ENCODE assay signal across 1 cellular context in the genomic region with DNA sequence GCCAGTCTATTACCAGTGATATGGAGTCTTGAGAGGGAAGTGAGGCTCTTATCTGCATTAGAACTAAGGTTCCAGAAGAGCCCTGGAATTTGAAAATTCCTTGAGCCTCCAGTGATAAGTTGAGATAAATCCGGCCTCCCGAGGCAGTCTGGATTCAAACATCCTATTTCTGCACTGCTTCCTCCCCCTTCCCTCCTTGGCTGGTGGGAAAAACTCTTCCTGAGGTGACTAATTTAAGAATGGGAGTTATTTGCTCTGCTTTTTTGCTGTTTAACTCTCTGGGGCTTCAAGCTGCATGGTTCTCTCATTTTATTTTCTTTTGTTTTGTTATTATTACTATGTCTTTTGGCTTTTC.
TF ChIP-seq lines count a peak whose summit lies in the region.

No MANE protein-coding gene starts in this region.

TF ChIP-seq in GM23338, 12 proteins besides CTCF, POLR2A, EP300 and RAD21 (continued from another document):
- TF ChIP-seq, protein P1, sequence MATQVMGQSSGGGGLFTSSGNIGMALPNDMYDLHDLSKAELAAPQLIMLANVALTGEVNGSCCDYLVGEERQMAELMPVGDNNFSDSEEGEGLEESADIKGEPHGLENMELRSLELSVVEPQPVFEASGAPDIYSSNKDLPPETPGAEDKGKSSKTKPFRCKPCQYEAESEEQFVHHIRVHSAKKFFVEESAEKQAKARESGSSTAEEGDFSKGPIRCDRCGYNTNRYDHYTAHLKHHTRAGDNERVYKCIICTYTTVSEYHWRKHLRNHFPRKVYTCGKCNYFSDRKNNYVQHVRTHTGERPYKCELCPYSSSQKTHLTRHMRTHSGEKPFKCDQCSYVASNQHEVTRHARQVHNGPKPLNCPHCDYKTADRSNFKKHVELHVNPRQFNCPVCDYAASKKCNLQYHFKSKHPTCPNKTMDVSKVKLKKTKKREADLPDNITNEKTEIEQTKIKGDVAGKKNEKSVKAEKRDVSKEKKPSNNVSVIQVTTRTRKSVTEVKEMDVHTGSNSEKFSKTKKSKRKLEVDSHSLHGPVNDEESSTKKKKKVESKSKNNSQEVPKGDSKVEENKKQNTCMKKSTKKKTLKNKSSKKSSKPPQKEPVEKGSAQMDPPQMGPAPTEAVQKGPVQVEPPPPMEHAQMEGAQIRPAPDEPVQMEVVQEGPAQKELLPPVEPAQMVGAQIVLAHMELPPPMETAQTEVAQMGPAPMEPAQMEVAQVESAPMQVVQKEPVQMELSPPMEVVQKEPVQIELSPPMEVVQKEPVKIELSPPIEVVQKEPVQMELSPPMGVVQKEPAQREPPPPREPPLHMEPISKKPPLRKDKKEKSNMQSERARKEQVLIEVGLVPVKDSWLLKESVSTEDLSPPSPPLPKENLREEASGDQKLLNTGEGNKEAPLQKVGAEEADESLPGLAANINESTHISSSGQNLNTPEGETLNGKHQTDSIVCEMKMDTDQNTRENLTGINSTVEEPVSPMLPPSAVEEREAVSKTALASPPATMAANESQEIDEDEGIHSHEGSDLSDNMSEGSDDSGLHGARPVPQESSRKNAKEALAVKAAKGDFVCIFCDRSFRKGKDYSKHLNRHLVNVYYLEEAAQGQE (IDR thresholded peaks at IDR 0.05; ENCODE audit: unreplicated experiment) = no peak
- no peak for TF ChIP-seq CREB1 (CRISPR knock-in tag; IDR thresholded peaks at IDR 0.05; ENCODE audit: low read depth)
- TF ChIP-seq ZNF331 (CRISPR knock-in tag; IDR thresholded peaks at IDR 0.05; ENCODE audit: low read depth) = no peak
- TF ChIP-seq, protein P2, sequence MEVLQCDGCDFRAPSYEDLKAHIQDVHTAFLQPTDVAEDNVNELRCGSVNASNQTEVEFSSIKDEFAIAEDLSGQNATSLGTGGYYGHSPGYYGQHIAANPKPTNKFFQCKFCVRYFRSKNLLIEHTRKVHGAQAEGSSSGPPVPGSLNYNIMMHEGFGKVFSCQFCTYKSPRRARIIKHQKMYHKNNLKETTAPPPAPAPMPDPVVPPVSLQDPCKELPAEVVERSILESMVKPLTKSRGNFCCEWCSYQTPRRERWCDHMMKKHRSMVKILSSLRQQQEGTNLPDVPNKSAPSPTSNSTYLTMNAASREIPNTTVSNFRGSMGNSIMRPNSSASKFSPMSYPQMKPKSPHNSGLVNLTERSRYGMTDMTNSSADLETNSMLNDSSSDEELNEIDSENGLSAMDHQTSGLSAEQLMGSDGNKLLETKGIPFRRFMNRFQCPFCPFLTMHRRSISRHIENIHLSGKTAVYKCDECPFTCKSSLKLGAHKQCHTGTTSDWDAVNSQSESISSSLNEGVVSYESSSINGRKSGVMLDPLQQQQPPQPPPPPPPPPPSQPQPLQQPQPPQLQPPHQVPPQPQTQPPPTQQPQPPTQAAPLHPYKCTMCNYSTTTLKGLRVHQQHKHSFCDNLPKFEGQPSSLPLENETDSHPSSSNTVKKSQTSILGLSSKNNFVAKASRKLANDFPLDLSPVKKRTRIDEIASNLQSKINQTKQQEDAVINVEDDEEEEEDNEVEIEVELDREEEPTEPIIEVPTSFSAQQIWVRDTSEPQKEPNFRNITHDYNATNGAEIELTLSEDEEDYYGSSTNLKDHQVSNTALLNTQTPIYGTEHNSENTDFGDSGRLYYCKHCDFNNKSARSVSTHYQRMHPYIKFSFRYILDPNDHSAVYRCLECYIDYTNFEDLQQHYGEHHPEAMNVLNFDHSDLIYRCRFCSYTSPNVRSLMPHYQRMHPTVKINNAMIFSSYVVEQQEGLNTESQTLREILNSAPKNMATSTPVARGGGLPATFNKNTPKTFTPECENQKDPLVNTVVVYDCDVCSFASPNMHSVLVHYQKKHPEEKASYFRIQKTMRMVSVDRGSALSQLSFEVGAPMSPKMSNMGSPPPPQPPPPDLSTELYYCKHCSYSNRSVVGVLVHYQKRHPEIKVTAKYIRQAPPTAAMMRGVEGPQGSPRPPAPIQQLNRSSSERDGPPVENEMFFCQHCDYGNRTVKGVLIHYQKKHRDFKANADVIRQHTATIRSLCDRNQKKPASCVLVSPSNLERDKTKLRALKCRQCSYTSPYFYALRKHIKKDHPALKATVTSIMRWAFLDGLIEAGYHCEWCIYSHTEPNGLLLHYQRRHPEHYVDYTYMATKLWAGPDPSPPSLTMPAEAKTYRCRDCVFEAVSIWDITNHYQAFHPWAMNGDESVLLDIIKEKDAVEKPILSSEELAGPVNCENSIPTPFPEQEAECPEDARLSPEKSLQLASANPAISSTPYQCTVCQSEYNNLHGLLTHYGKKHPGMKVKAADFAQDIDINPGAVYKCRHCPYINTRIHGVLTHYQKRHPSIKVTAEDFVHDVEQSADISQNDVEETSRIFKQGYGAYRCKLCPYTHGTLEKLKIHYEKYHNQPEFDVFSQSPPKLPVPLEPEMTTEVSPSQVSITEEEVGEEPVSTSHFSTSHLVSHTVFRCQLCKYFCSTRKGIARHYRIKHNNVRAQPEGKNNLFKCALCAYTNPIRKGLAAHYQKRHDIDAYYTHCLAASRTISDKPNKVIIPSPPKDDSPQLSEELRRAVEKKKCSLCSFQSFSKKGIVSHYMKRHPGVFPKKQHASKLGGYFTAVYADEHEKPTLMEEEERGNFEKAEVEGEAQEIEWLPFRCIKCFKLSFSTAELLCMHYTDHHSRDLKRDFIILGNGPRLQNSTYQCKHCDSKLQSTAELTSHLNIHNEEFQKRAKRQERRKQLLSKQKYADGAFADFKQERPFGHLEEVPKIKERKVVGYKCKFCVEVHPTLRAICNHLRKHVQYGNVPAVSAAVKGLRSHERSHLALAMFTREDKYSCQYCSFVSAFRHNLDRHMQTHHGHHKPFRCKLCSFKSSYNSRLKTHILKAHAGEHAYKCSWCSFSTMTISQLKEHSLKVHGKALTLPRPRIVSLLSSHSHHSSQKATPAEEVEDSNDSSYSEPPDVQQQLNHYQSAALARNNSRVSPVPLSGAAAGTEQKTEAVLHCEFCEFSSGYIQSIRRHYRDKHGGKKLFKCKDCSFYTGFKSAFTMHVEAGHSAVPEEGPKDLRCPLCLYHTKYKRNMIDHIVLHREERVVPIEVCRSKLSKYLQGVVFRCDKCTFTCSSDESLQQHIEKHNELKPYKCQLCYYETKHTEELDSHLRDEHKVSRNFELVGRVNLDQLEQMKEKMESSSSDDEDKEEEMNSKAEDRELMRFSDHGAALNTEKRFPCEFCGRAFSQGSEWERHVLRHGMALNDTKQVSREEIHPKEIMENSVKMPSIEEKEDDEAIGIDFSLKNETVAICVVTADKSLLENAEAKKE (CRISPR knock-in tag; IDR thresholded peaks at IDR 0.05) = no peak
- no peak for TF ChIP-seq NANOG (IDR thresholded peaks at IDR 0.05; ENCODE audit: borderline replicate concordance)
- no peak for TF ChIP-seq STAT1 (IDR thresholded peaks at IDR 0.05; ENCODE audit: unreplicated experiment)
- TF ChIP-seq ZNF114 (CRISPR knock-in tag; IDR thresholded peaks at IDR 0.05) = no peak
